Comparison of ENCODE assay signal across 11 cellular contexts in the genomic region with DNA sequence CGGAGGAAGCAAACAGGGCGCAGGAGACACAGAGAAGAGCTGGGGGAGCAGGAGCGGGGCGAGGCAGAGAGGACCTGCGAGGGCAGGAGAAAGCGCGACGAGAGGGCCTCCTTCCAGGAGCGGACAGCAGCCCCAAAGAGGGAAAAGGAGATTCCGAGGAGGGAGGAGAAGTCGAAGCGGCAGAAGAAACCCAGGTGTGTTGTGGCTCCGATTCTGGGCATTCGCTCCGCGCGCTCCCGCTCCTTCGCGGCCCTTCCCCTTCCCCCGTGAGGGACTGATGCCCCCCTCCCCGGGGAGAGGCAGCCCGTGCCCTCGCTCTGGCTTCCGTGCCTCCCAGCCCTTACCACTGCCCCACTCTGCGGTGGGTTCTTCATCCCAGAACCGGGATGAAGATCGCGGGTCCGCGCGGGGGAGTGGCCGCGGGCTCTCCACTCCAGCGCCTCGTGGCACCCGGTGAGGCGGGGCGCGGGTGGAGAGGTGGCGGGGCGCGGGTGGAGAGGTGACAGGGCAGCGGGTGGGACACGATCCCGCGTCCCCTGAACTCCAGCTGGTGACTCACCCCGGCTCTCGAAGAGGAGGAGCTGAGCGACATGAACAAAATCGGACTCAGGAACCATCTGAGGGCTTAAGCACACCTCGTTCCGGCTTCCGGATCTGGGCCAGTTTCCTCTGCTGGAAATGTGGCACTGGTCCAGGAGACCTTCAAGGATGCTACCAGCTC. TPM values are rescaled to one million over a fixed set of nuclear protein-coding genes. Genes with fewer than 3 reads are reported as not detected.
DNase-seq lines count a peak whose midpoint lies in the region; ATAC-seq and TF ChIP-seq lines count a peak whose summit lies in the region.
"Had no signal": no experiment of that assay in that cellular context is flagged by ENCODE, and none has a peak within 500 bp of the region (broad histone marks: within the 10 kb centered on the region; RNA-seq: fewer than 3 reads in every experiment).

No MANE protein-coding gene starts in this region.

- no peak for ATAC-seq in HG02970 (IDR thresholded peaks at IDR 0.05; ENCODE audit: low FRiP score, unreplicated experiment)
- ATAC-seq: Panc1 had no signal

- no peaks in the 10 kb centered on the region for H3K9me3 ChIP-seq in left ventricle myocardium inferior (replicated peaks)
- no peaks in the 10 kb centered on the region for H3K9me3 ChIP-seq in mesodermal cell (ENCODE audit: control insufficient read depth, low read length)
- H3K9me3 ChIP-seq in vagina = no peaks in the 10 kb centered on the region

- H3K27me3 ChIP-seq in left ventricle myocardium inferior (ENCODE audit: low read depth) (peaks cover 99% of the 10 kb centered on the region), vagina (no peaks in the 10 kb centered on the region)

- H3K4me1 ChIP-seq in left ventricle myocardium inferior = peaks cover 10% of the 10 kb centered on the region
- no peaks in the 10 kb centered on the region for H3K4me1 ChIP-seq in mesodermal cell (ENCODE audit: control insufficient read depth, insufficient read depth, low read length, poor library complexity, severe bottlenecking)
- peaks cover 12% of the 10 kb centered on the region for H3K4me1 ChIP-seq in vagina

- no peak overlapping the region for H3K27ac ChIP-seq in left ventricle myocardium inferior (replicated peaks)
- no peak overlapping the region for H3K27ac ChIP-seq in coronary artery
- no peak overlapping the region for H3K27ac ChIP-seq in mesodermal cell (ENCODE audit: low read depth, low read length, severe bottlenecking)
- no peak overlapping the region for H3K27ac ChIP-seq in vagina

- 7 to 11% methylated on average over 36 to 41 of the region's 54 CpGs for WGBS in mesodermal cell (ENCODE audit: insufficient coverage in 2 of 2), 2 experiments

- intact Hi-C loops in left ventricle myocardium inferior (cut with micrococcal nuclease) (no loop called here), cardiac septum (cut with DNase I) (no loop called here), vagina (cut with DNase I) (no loop called here)

- TF ChIP-seq CTCF in left ventricle myocardium inferior (IDR thresholded peaks at IDR 0.05; ENCODE audit: borderline replicate concordance) = no peak
- no peak for TF ChIP-seq CTCF in coronary artery (IDR thresholded peaks at IDR 0.05)
- TF ChIP-seq CTCF in vagina (IDR thresholded peaks at IDR 0.05) = no peak

- H3K4me3 ChIP-seq in left ventricle myocardium inferior (peak overlapping the region; percentile 46), coronary artery (peak overlapping the region; percentile 51), mesodermal cell (ENCODE audit: extremely low read depth, insufficient read depth, low read length, poor library complexity, severe bottlenecking) (peak overlapping the region; percentile 18), vagina (peak overlapping the region; percentile 25 to 27)

- TF ChIP-seq POLR2A in vagina (IDR thresholded peaks at IDR 0.05) = no peak

- DNase-seq in left ventricle myocardium inferior (no peak), cardiac septum (ENCODE audit: low spot score) (no peak), coronary artery (ENCODE audit: low spot score) (no peak), vagina (ENCODE audit: extremely low spot score in 2 of 2) (no peak), T1000 (lab: John Stamatoyannopoulos, UW) (no peak), SK-N-DZ (ENCODE audit: low spot score) (no peak)
- DNase-seq: CD4-positive, CD25-positive, alpha-beta regulatory T cell had no signal

- H3K36me3 ChIP-seq in left ventricle myocardium inferior (no peaks in the 10 kb centered on the region), mesodermal cell (ENCODE audit: control insufficient read depth, insufficient read depth, low read length) (no peaks in the 10 kb centered on the region), vagina (no peaks in the 10 kb centered on the region)

RNA-seq across cellular contexts. Expression of gene TMC2, which starts 22.4 kb away (rescaled TPM):
- not detected for total RNA-seq in left ventricle myocardium inferior
- total RNA-seq in cardiac septum = not detected
- not detected for polyA plus RNA-seq in mesodermal cell (2013, experiment 1 of 2)
- not detected for polyA plus RNA-seq in mesodermal cell (2013, experiment 2 of 2)
- not detected for total RNA-seq in vagina
- polyA plus RNA-seq in SK-N-DZ (2014; cell fraction: cytosol; rRNA removed) = 0.09 and 0.41 TPM in 2 replicates
- 0.30 and 1.5 TPM in 2 replicates for polyA plus RNA-seq in SK-N-DZ (2014; cell fraction: nucleus; rRNA removed)
- total RNA-seq: CD4-positive, CD25-positive, alpha-beta regulatory T cell; natural killer cell treated with Interleukin-12 subunit alpha and Interleukin-12 subunit beta and Interleukin-15 and Interleukin-18, amount 100 ng/mL, for 72 hours had no signal
- polyA plus RNA-seq: CD4-positive, CD25-positive, alpha-beta regulatory T cell had no signal

RNA-seq across cellular contexts. Expression of gene ZNF343, which starts 50.0 kb away (rescaled TPM):
- 6.3 TPM for total RNA-seq in left ventricle myocardium inferior
- 8.5 TPM for total RNA-seq in cardiac septum
- polyA plus RNA-seq in mesodermal cell (2013, experiment 1 of 2) = 7.2 TPM
- polyA plus RNA-seq in mesodermal cell (2013, experiment 2 of 2) = 6.6 TPM
- total RNA-seq in vagina = 11.0 TPM
- 10.8 and 12.3 TPM in 2 replicates for polyA plus RNA-seq in SK-N-DZ (2014; cell fraction: cytosol; rRNA removed)
- polyA plus RNA-seq in SK-N-DZ (2014; cell fraction: nucleus; rRNA removed) = 15.0 and 24.3 TPM in 2 replicates
